22 cellular contexts compared by ENCODE assay signal in genomic region chr20:7926323-7926722, GRCh38. TPM values are rescaled to one million over a fixed set of nuclear protein-coding genes. Genes with fewer than 3 reads are reported as not detected.
DNase-seq lines count a peak whose midpoint lies in the region; TF ChIP-seq lines count a peak whose summit lies in the region.
"Had no signal": no experiment of that assay in that cellular context is flagged by ENCODE, and none has a peak within 500 bp of the region (broad histone marks: within the 10 kb centered on the region; RNA-seq: fewer than 3 reads in every experiment).

No MANE protein-coding gene starts in this region.

- H2BK5ac ChIP-seq in mesenchymal stem cell (ENCODE audit: low read depth, low read length, poor library complexity, severe bottlenecking) (no peak overlapping the region), H9 (ENCODE audit: insufficient read length, low read length) (no peak overlapping the region)

- H3F3A ChIP-seq in Loucy (ENCODE audit: low read depth) = no peaks in the 10 kb centered on the region

- H3K4me3 ChIP-seq in Loucy (ENCODE audit: low read length, poor library complexity, severe bottlenecking) = no peak overlapping the region
- no peak overlapping the region for H3K4me3 ChIP-seq in mesenchymal stem cell (ENCODE audit: insufficient read depth in 1 of 2, low read depth in 1 of 2, low read length in 2 of 2)
- H3K4me3 ChIP-seq in osteoblast (ENCODE audit: insufficient read depth, low read length) = no peak overlapping the region
- H3K4me3 ChIP-seq: A549; BLaER1 treated with 17β-estradiol and CSF1 and Interleukin-3, amounts not matched to agents 10 nM and 100 nM; GM23338; HAP-1 had no signal

- H3K27ac ChIP-seq in mesenchymal stem cell (ENCODE audit: low read length, poor library complexity, severe bottlenecking) = no peak overlapping the region
- no peak overlapping the region for H3K27ac ChIP-seq in osteoblast (ENCODE audit: low read depth, low read length)
- H3K27ac ChIP-seq in H9 (ENCODE audit: insufficient read length, low read depth, low read length) = no peak overlapping the region
- H3K27ac ChIP-seq: A549 had no signal

- H2BK20ac ChIP-seq in H9 (ENCODE audit: low read depth, low read length, poor library complexity, severe bottlenecking) = no peak overlapping the region

- H3K4me1 Mint-ChIP-seq in H9 = peaks cover 0 to 4% of the 10 kb centered on the region in 2 experiments; a peak in 1 of 4 replicates
- H3K4me1 Mint-ChIP-seq: CD8-positive, alpha-beta memory T cell; GM23338 had no signal

- H2AK5ac ChIP-seq in mesenchymal stem cell (ENCODE audit: low read length, severe bottlenecking) (no peak overlapping the region), H9 (ENCODE audit: insufficient read length, low read length) (no peak overlapping the region)

- no peak overlapping the region for H3K9ac ChIP-seq in Loucy (ENCODE audit: low read depth, low read length, poor library complexity, severe bottlenecking)
- H3K9ac ChIP-seq in mesenchymal stem cell (ENCODE audit: low read length) = peak overlapping the region; percentile 32
- H3K9ac ChIP-seq in H9 (ENCODE audit: extremely low read depth, insufficient read length, low read length) = no peak overlapping the region

- H2AFZ ChIP-seq in Loucy (ENCODE audit: low read length) (peak overlapping the region; percentile 67), mesenchymal stem cell (ENCODE audit: low read depth, low read length) (no peak overlapping the region), osteoblast (ENCODE audit: low read length) (no peak overlapping the region), H9 (ENCODE audit: low read length) (no peak overlapping the region)
- H2AFZ ChIP-seq: GM23338 had no signal

- H3K4me1 ChIP-seq in Loucy (ENCODE audit: insufficient read depth, low read length, poor library complexity, severe bottlenecking) (no peaks in the 10 kb centered on the region), mesenchymal stem cell (ENCODE audit: control insufficient read depth, insufficient read depth, low read depth, low read length) (no peaks in the 10 kb centered on the region), osteoblast (ENCODE audit: insufficient read depth, low read length) (peaks cover 12% of the 10 kb centered on the region), H9 (ENCODE audit: insufficient read depth, low read length) (no peaks in the 10 kb centered on the region)
- H3K4me1 ChIP-seq: A549, BE2C, HAP-1 had no signal

- H3K9me3 ChIP-seq in Loucy (ENCODE audit: insufficient read depth, low read depth, low read length) = peaks cover 4% of the 10 kb centered on the region; the same call in 1 of the 2 replicates
- no peaks in the 10 kb centered on the region for H3K9me3 ChIP-seq in mesenchymal stem cell (ENCODE audit: control insufficient read depth, low read length)
- H3K9me3 ChIP-seq in osteoblast (ENCODE audit: low read depth, low read length) = no peaks in the 10 kb centered on the region
- H3K9me3 ChIP-seq in H9 (ENCODE audit: control insufficient read depth, low read depth, low read length) = no peaks in the 10 kb centered on the region
- H3K9me3 ChIP-seq: A549, BE2C, HAP-1 had no signal

- H3K4me2 ChIP-seq in Loucy (ENCODE audit: low read depth, low read length, poor library complexity, severe bottlenecking) (no peak overlapping the region), mesenchymal stem cell (ENCODE audit: low read length, poor library complexity, severe bottlenecking) (no peak overlapping the region), osteoblast (ENCODE audit: insufficient read depth, low read length) (no peak overlapping the region), H9 (ENCODE audit: insufficient read depth, insufficient read length, low read length) (no peak overlapping the region)
- H3K4me2 ChIP-seq: A549, GM23338 had no signal

- H3K9me3 Mint-ChIP-seq in H9 = no peaks in the 10 kb centered on the region
- H3K9me3 Mint-ChIP-seq: CD4-positive, alpha-beta T cell; CD8-positive, alpha-beta memory T cell; GM23338; HFFc6 had no signal

- no peaks in the 10 kb centered on the region for H3K36me3 Mint-ChIP-seq in H9 (ENCODE audit: insufficient read depth in 1 of 3, low read depth in 3 of 3)
- H3K36me3 Mint-ChIP-seq: CD14-positive monocyte; CD8-positive, alpha-beta memory T cell had no signal

- peak; percentile 43 to 60 for DNase-seq in dermis microvascular lymphatic vessel endothelial cell (ENCODE audit: low read depth in 2 of 2)
- no peak for DNase-seq in mesenchymal stem cell
- no peak for DNase-seq in NCI-H1436 (lab: John Stamatoyannopoulos, UW)
- DNase-seq in osteoblast (ENCODE audit: insufficient read length, low spot score, missing footprints) = no peak
- DNase-seq in H9 = no peak
- DNase-seq: 8988T; BE2C; CD4-positive, alpha-beta T cell; CD8-positive, alpha-beta memory T cell; DMS 273 treated with DMSO at 0.1 percent for 48 hours; DMS79 treated with DMSO at 0.1 percent for 48 hours; GF-D8 had no signal

- WGBS in mesenchymal stem cell = 30% methylated on average over 1 of the region's 3 CpGs
- no CpG with 5 or more reads among the region's 3 CpGs for WGBS in H9 (ENCODE audit: extremely low coverage, insufficient read length, low lambda C conversion rate)

- TF ChIP-seq CTCF in Loucy (conservative IDR thresholded peaks at IDR 0.05; ENCODE audit: low read length) (no peak), osteoblast (IDR thresholded peaks at IDR 0.05; ENCODE audit: extremely low read depth, low read depth, low read length) (no peak), H9 (conservative IDR thresholded peaks at IDR 0.05) (no peak)

- H3K4ac ChIP-seq in mesenchymal stem cell (ENCODE audit: low read depth in 1 of 2, low read length in 2 of 2) = no peak overlapping the region
- no peak overlapping the region for H3K4ac ChIP-seq in H9 (ENCODE audit: low read depth, low read length)

- no peak overlapping the region for H2BK12ac ChIP-seq in mesenchymal stem cell (ENCODE audit: low read length in 2 of 2)
- no peak overlapping the region for H2BK12ac ChIP-seq in H9 (ENCODE audit: insufficient read length, low read depth, low read length)

- H3K4me3 Mint-ChIP-seq in H9 = no peak overlapping the region
- H3K4me3 Mint-ChIP-seq: CD14-positive monocyte; CD4-positive, alpha-beta T cell; CD8-positive, alpha-beta memory T cell; GM23338; HFFc6 had no signal

- H3T11ph ChIP-seq in H9 (ENCODE audit: low read length) = no peak overlapping the region

- H4K91ac ChIP-seq in mesenchymal stem cell (ENCODE audit: low read length) (no peak overlapping the region), H9 (ENCODE audit: insufficient read length, low read depth, low read length) (no peak overlapping the region)

- no peak overlapping the region for H2BK120ac ChIP-seq in mesenchymal stem cell (ENCODE audit: low read depth, low read length)
- no peak overlapping the region for H2BK120ac ChIP-seq in H9 (ENCODE audit: low read depth, low read length, poor library complexity, severe bottlenecking)

- no peaks in the 10 kb centered on the region for H3K27me3 Mint-ChIP-seq in H9 (ENCODE audit: low read depth)

- no peak overlapping the region for H3K56ac ChIP-seq in H9 (ENCODE audit: insufficient read length, low read depth, low read length)

- no peaks in the 10 kb centered on the region for H3K23me2 ChIP-seq in H9 (ENCODE audit: insufficient read length, low read depth, low read length, poor library complexity, severe bottlenecking)

- H3K18ac ChIP-seq in mesenchymal stem cell (ENCODE audit: low read depth in 1 of 2, low read length in 2 of 2) = no peak overlapping the region
- no peak overlapping the region for H3K18ac ChIP-seq in H9 (ENCODE audit: insufficient read length, low read depth, low read length)

- H3K27ac Mint-ChIP-seq in H9 = no peak overlapping the region
- H3K27ac Mint-ChIP-seq: CD14-positive monocyte; CD4-positive, alpha-beta T cell; CD8-positive, alpha-beta memory T cell; GM23338; HFFc6 had no signal

- H3K23ac ChIP-seq in mesenchymal stem cell (ENCODE audit: low read length in 2 of 2) (no peak overlapping the region), H9 (ENCODE audit: insufficient read length, low read depth, low read length) (no peak overlapping the region)

- H4K8ac ChIP-seq in mesenchymal stem cell (ENCODE audit: low read length) (no peak overlapping the region), H9 (replicated peaks; ENCODE audit: insufficient read length, low read depth, low read length) (no peak overlapping the region)

- H4K5ac ChIP-seq in H9 (ENCODE audit: insufficient read length, low read depth, low read length) = no peak overlapping the region

- H3K79me2 ChIP-seq in Loucy (ENCODE audit: insufficient read depth, low read length) = no peaks in the 10 kb centered on the region
- no peaks in the 10 kb centered on the region for H3K79me2 ChIP-seq in osteoblast (ENCODE audit: insufficient read depth, low read length)
- H3K79me2 ChIP-seq in H9 (ENCODE audit: insufficient read depth, low read length) = no peaks in the 10 kb centered on the region

- H3K79me1 ChIP-seq in mesenchymal stem cell (replicated peaks; ENCODE audit: low read length, poor library complexity, severe bottlenecking) = no peaks in the 10 kb centered on the region
- H3K79me1 ChIP-seq in H9 (ENCODE audit: insufficient read depth, low read depth, low read length, poor library complexity, severe bottlenecking) = no peaks in the 10 kb centered on the region

- H3K14ac ChIP-seq in mesenchymal stem cell (ENCODE audit: low read length in 2 of 2) (no peak overlapping the region), H9 (ENCODE audit: insufficient read depth, low read length) (no peak overlapping the region)

- H2BK15ac ChIP-seq in mesenchymal stem cell (ENCODE audit: low read depth, poor library complexity, severe bottlenecking) (no peak overlapping the region), H9 (ENCODE audit: low read depth, low read length) (no peak overlapping the region)

- H3K36me3 ChIP-seq in Loucy (ENCODE audit: insufficient read depth, low read length) = no peaks in the 10 kb centered on the region
- no peaks in the 10 kb centered on the region for H3K36me3 ChIP-seq in mesenchymal stem cell (ENCODE audit: control insufficient read depth in 1 of 2, insufficient read depth in 2 of 2, low read depth in 1 of 2, low read length in 2 of 2)
- H3K36me3 ChIP-seq in osteoblast (ENCODE audit: insufficient read depth, low read length) = no peaks in the 10 kb centered on the region
- H3K36me3 ChIP-seq: BE2C; BLaER1 treated with 17β-estradiol and CSF1 and Interleukin-3, amounts not matched to agents 10 nM and 100 nM; HAP-1 had no signal

- H3K27me3 ChIP-seq in Loucy (ENCODE audit: insufficient read depth, low read length, poor library complexity, severe bottlenecking) (no peaks in the 10 kb centered on the region), mesenchymal stem cell (ENCODE audit: control insufficient read depth in 1 of 2, insufficient read depth in 1 of 2, low read length in 2 of 2) (no peaks in the 10 kb centered on the region), osteoblast (ENCODE audit: insufficient read depth, low read length) (no peaks in the 10 kb centered on the region), H9 (ENCODE audit: insufficient read depth, low read length) (no peaks in the 10 kb centered on the region)
- H3K27me3 ChIP-seq: BLaER1 treated with 17β-estradiol and CSF1 and Interleukin-3, amounts not matched to agents 10 nM and 100 nM had no signal

- no peaks in the 10 kb centered on the region for H3K9me2 ChIP-seq in Loucy (replicated peaks; ENCODE audit: low read depth, low read length)

- H4K20me1 ChIP-seq in Loucy (ENCODE audit: insufficient read depth, low read length, poor library complexity, severe bottlenecking) (no peaks in the 10 kb centered on the region), osteoblast (ENCODE audit: insufficient read depth, low read length) (no peaks in the 10 kb centered on the region), H9 (ENCODE audit: control insufficient read depth, insufficient read depth, insufficient read length) (no peaks in the 10 kb centered on the region)
- H4K20me1 ChIP-seq: BLaER1 treated with 17β-estradiol and CSF1 and Interleukin-3, amounts not matched to agents 10 nM and 100 nM had no signal

RNA-seq across cellular contexts. Expression of gene HAO1, which starts 13.9 kb away (rescaled TPM):
- total RNA-seq in dermis microvascular lymphatic vessel endothelial cell (not detected in 2 replicates), osteoblast (not detected in 2 replicates), H9 (2021) (not detected in 2 replicates)
- not detected for polyA plus RNA-seq in mesenchymal stem cell (2013, experiment 1 of 2)
- not detected for polyA plus RNA-seq in mesenchymal stem cell (2013, experiment 2 of 2)
- total RNA-seq: CD4-positive, alpha-beta T cell; CD8-positive, alpha-beta memory T cell; Daoy; G401; GM23338; H4; HFFc6 had no signal
- polyA plus RNA-seq: CD14-positive monocyte; CD8-positive, alpha-beta memory T cell; GM23338 had no signal

Comparison
In these comparisons a context has a peak if more than half of its experiments do, and no peak if none do; other contexts are left out.
1. DNase-seq: peak in dermis microvascular lymphatic vessel endothelial cell (2 of 2); none in mesenchymal stem cell (single experiment), NCI-H1436 (single experiment), osteoblast (single experiment) and H9 (single experiment).